Comparison of ENCODE assay signal across 8 cellular contexts in genomic region chr12:49664591-49665146, GRCh38. TPM values are rescaled to one million over a fixed set of nuclear protein-coding genes. Genes with fewer than 3 reads are reported as not detected.
A peak's percentile ranks its signal among the peaks of the same experiment; 100 is the strongest.
DNase-seq lines count a peak whose midpoint lies in the region; ATAC-seq and TF ChIP-seq lines count a peak whose summit lies in the region.

No MANE protein-coding gene starts in this region.

- H3K9me3 ChIP-seq in smooth muscle cell (replicated peaks; ENCODE audit: low read depth): no peaks in the 10 kb centered on the region

- peak overlapping the region; percentile 66 for H3K27ac ChIP-seq in cingulate gyrus (ENCODE audit: low read depth, low read length)
- H3K27ac ChIP-seq in smooth muscle cell (ENCODE audit: low read depth): peak overlapping the region; percentile 26

- no peaks in the 10 kb centered on the region for H3K27me3 ChIP-seq in smooth muscle cell (ENCODE audit: low read depth)

- no peaks in the 10 kb centered on the region for H3K27me3 Mint-ChIP-seq in activated T-cell treated with anti-CD3 and anti-CD28 coated beads, Interleukin-2, amount 50 U/mL, for 72 hours (ENCODE audit: low read depth)
- no peaks in the 10 kb centered on the region for H3K27me3 Mint-ChIP-seq in stimulated activated naive CD8-positive, alpha-beta T cell treated with anti-CD3 and anti-CD28 coated beads, Interleukin-15, amount 100 ng/mL, for 72 hours

- no peaks in the 10 kb centered on the region for H3K4me1 ChIP-seq in smooth muscle cell (ENCODE audit: low read depth)

- H3F3A ChIP-seq in smooth muscle cell (ENCODE audit: low read depth): no peaks in the 10 kb centered on the region

- ATAC-seq in activated T-cell treated with anti-CD3 and anti-CD28 coated beads, Interleukin-2, amount 50 U/mL, for 72 hours (replicated peaks in 1 of 2): peak in 1 of 2 donors; percentile 10
- ATAC-seq in HG03439 (IDR thresholded peaks at IDR 0.05; ENCODE audit: unreplicated experiment): peak; percentile 68
- ATAC-seq in stimulated activated naive CD8-positive, alpha-beta T cell treated with anti-CD3 and anti-CD28 coated beads, Interleukin-15, amount 100 ng/mL, for 72 hours: no peak

- no peak overlapping the region for H3K9ac ChIP-seq in smooth muscle cell (ENCODE audit: low read depth)

- peaks cover 0 to 8% of the 10 kb centered on the region in 2 donors for H3K36me3 Mint-ChIP-seq in activated T-cell treated with anti-CD3 and anti-CD28 coated beads, Interleukin-2, amount 50 U/mL, for 72 hours (ENCODE audit: insufficient read depth in 2 of 2)

- H3K4me3 Mint-ChIP-seq in activated T-cell treated with anti-CD3 and anti-CD28 coated beads, Interleukin-2, amount 50 U/mL, for 72 hours: peak overlapping the region; percentile 10 to 63
- peak overlapping the region in 1 of 2 donors; percentile 16 for H3K4me3 Mint-ChIP-seq in stimulated activated naive CD8-positive, alpha-beta T cell treated with anti-CD3 and anti-CD28 coated beads, Interleukin-15, amount 100 ng/mL, for 72 hours

- H3K4me1 Mint-ChIP-seq in activated T-cell treated with anti-CD3 and anti-CD28 coated beads, Interleukin-2, amount 50 U/mL, for 72 hours (ENCODE audit: low read depth): peaks cover 93% of the 10 kb centered on the region
- H3K4me1 Mint-ChIP-seq in stimulated activated naive CD8-positive, alpha-beta T cell treated with anti-CD3 and anti-CD28 coated beads, Interleukin-15, amount 100 ng/mL, for 72 hours: peaks cover 93% of the 10 kb centered on the region

- 92% methylated on average over 4 of the region's 4 CpGs for WGBS in smooth muscle cell (ENCODE audit: low lambda C conversion rate)

- H3K4me3 ChIP-seq in smooth muscle cell: no peak overlapping the region

- H3K4me2 ChIP-seq in smooth muscle cell: peak overlapping the region; percentile 10

- no peaks in the 10 kb centered on the region for H3K9me3 Mint-ChIP-seq in activated T-cell treated with anti-CD3 and anti-CD28 coated beads, Interleukin-2, amount 50 U/mL, for 72 hours
- H3K9me3 Mint-ChIP-seq in stimulated activated naive CD8-positive, alpha-beta T cell treated with anti-CD3 and anti-CD28 coated beads, Interleukin-15, amount 100 ng/mL, for 72 hours: no peaks in the 10 kb centered on the region

- no peak for DNase-seq in activated T-cell treated with anti-CD3 and anti-CD28 coated beads, Interleukin-2, amount 50 U/mL, for 72 hours
- DNase-seq in activated T-cell treated with anti-CD3 and anti-CD28 coated beads for 4 hours (no peak), smooth muscle cell (lab: John Stamatoyannopoulos, UW; ENCODE audit: unreplicated experiment) (no peak), SHP77 treated with DMSO at 0.1 percent for 48 hours (lab: John Stamatoyannopoulos, UW) (no peak)
- no peak for DNase-seq in stimulated activated naive CD8-positive, alpha-beta T cell treated with anti-CD3 and anti-CD28 coated beads, Interleukin-15, amount 100 ng/mL, for 72 hours
- DNase-seq in stimulated activated CD4-positive, alpha-beta T cell treated with anti-CD3 and anti-CD28 coated beads, Interleukin-1b, Interleukin-23, amount 100 ng/mL, for 48 hours: no peak

- peaks cover 25% of the 10 kb centered on the region for H3K79me2 ChIP-seq in smooth muscle cell (ENCODE audit: low read depth)

- H3K27ac Mint-ChIP-seq in activated T-cell treated with anti-CD3 and anti-CD28 coated beads, Interleukin-2, amount 50 U/mL, for 72 hours: peak overlapping the region; percentile 84
- peak overlapping the region in 1 of 2 donors; percentile 74 for H3K27ac Mint-ChIP-seq in stimulated activated naive CD8-positive, alpha-beta T cell treated with anti-CD3 and anti-CD28 coated beads, Interleukin-15, amount 100 ng/mL, for 72 hours

- no peak overlapping the region for H2AFZ ChIP-seq in smooth muscle cell (ENCODE audit: low read depth)

- H3K36me3 ChIP-seq in smooth muscle cell (ENCODE audit: low read depth): no peaks in the 10 kb centered on the region

- peaks cover 8% of the 10 kb centered on the region for H4K20me1 ChIP-seq in smooth muscle cell (ENCODE audit: low read depth)

- no peak for TF ChIP-seq CTCF in smooth muscle cell (IDR thresholded peaks at IDR 0.05; ENCODE audit: borderline replicate concordance, insufficient read depth, poor library complexity, severe bottlenecking)

RNA-seq across cellular contexts. Expression of gene PRPF40B, which starts 41.3 kb away (rescaled TPM):
- total RNA-seq in activated T-cell treated with anti-CD3 and anti-CD28 coated beads, Interleukin-2, amount 50 U/mL, for 72 hours: 10 to 100 TPM in 1 of 2 donors, 1 to 10 TPM in 1; 8.5 to 14.0 TPM
- 5.7 and 6.2 TPM in 2 replicates for total RNA-seq in smooth muscle cell
- 19.8 and 22.8 TPM in 2 replicates for polyA plus RNA-seq in smooth muscle cell

RNA-seq across cellular contexts. Expression of gene FMNL3, which starts 42.5 kb away (rescaled TPM):
- 10 to 100 TPM; 40.6 to 42.0 TPM for total RNA-seq in activated T-cell treated with anti-CD3 and anti-CD28 coated beads, Interleukin-2, amount 50 U/mL, for 72 hours
- total RNA-seq in smooth muscle cell: 18.3 and 20.8 TPM in 2 replicates
- polyA plus RNA-seq in smooth muscle cell: 19.7 and 21.7 TPM in 2 replicates

RNA-seq across cellular contexts. Expression of gene FAM186B, which starts 59.2 kb away (rescaled TPM):
- total RNA-seq in activated T-cell treated with anti-CD3 and anti-CD28 coated beads, Interleukin-2, amount 50 U/mL, for 72 hours: under 1 TPM; 0.74 to 0.82 TPM
- 0.09 and 1.3 TPM in 2 replicates for total RNA-seq in smooth muscle cell
- polyA plus RNA-seq in smooth muscle cell: 0.18 and 0.26 TPM in 2 replicates
